In the genomic region with DNA sequence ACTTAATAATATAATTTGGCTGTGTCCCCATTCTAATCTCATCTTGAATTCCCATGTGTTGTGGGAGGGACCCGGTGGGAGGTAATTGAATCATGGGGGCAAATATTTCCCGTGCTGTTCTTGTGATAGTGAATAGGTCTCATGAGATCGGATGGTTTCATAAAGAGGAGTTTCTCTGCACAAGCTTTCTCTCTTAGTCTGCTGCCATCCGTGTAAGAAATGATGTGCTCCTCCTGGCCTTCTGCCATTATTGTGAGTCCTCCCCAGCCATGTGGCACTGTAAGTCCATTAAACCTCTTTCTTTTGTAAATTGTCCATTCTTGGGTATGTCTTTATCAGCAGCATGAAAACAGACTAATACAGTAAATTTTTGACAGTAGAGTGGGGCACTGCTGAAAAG, we compare ENCODE assay signal across 25 cellular contexts.
"Had no signal": no experiment of that assay in that cellular context is flagged by ENCODE, and none has a peak within 500 bp of the region (broad histone marks: within the 10 kb centered on the region; RNA-seq: fewer than 3 reads in every experiment).

No MANE protein-coding gene starts in this region.

- H3K9me3 ChIP-seq: ovary, psoas muscle, right lobe of liver, sigmoid colon, thoracic aorta, thyroid gland, tibial nerve, upper lobe of left lung, vagina had no signal

- H3K9ac ChIP-seq: neural progenitor cell, parathyroid adenoma had no signal

- DNase-seq: occipital lobe; ovary; posterior cingulate gyrus; psoas muscle; right cardiac atrium; right lobe of liver; sigmoid colon; small intestine; stimulated activated CD4-positive, alpha-beta T cell treated with anti-CD3 and anti-CD28 coated beads, Interleukin-15, amount 100 ng/mL, for 24 hours; stimulated activated CD4-positive, alpha-beta T cell treated with anti-CD3 and anti-CD28 coated beads, Interleukin-2, amount 100 ng/mL, for 24 hours; stimulated activated CD4-positive, alpha-beta T cell treated with anti-CD3 and anti-CD28 coated beads, Interleukin-2, amount 100 ng/mL, for 48 hours; stimulated activated CD4-positive, alpha-beta T cell treated with anti-CD3 and anti-CD28 coated beads, Interleukin-4, amount 100 ng/mL, for 24 hours; stimulated activated naive B cell treated with anti-CD40 and anti-IgM and Interleukin-4, amounts not matched to agents 10 μg/mL and 1 μg/mL and 100 μg/mL, for 72 hours; stimulated activated naive CD4-positive, alpha-beta T cell treated with Interleukin-2 at 50 U/mL for 16 hours; stomach; thyroid gland; trophoblast cell; upper lobe of left lung had no signal

- H3K27me3 ChIP-seq: neural progenitor cell, ovary, right lobe of liver, sigmoid colon, stomach, thyroid gland, tibial nerve, upper lobe of left lung, vagina had no signal

- H3K4me2 ChIP-seq: neural progenitor cell had no signal

- H3K4me3 ChIP-seq: neural progenitor cell, ovary, psoas muscle, right lobe of liver, sigmoid colon, stomach, thoracic aorta, thyroid gland, tibial nerve, upper lobe of left lung, vagina had no signal

- FAIRE-seq: small intestine, urothelium cell line had no signal

- H2AFZ ChIP-seq: neural progenitor cell, parathyroid adenoma had no signal

- H3K36me3 ChIP-seq: neural progenitor cell, ovary, right lobe of liver, sigmoid colon, stomach, thoracic aorta, thyroid gland, tibial nerve, upper lobe of left lung, vagina had no signal

- H3K79me2 ChIP-seq: parathyroid adenoma had no signal

- H3K27ac ChIP-seq: neural progenitor cell, ovary, parathyroid adenoma, psoas muscle, right lobe of liver, sigmoid colon, stomach, thoracic aorta, thyroid gland, tibial nerve, upper lobe of left lung, vagina had no signal

- H3K4me1 ChIP-seq: neural progenitor cell, parathyroid adenoma, right lobe of liver, stomach, thyroid gland, tibial nerve, upper lobe of left lung, vagina had no signal

- ATAC-seq: psoas muscle; right cardiac atrium; right lobe of liver; stimulated activated effector memory CD8-positive, alpha-beta T cell treated with anti-CD3 and anti-CD28 coated beads, Interleukin-12 subunit alpha, Interleukin-12 subunit beta, amount 100 ng/mL, for 72 hours; stimulated activated naive B cell treated with anti-CD40 and anti-IgM and Interleukin-4, amounts not matched to agents 10 μg/mL and 1 μg/mL and 100 μg/mL, for 72 hours had no signal
